ENCODE assay signal across 19 cellular contexts in genomic region chr16:10240854-10241613, GRCh38. TPM values are rescaled to one million over a fixed set of nuclear protein-coding genes. Genes with fewer than 3 reads are reported as not detected.
A peak's percentile ranks its signal among the peaks of the same experiment; 100 is the strongest.
DNase-seq lines count a peak whose midpoint lies in the region; ATAC-seq and TF ChIP-seq lines count a peak whose summit lies in the region.
"Had no signal": no experiment of that assay in that cellular context is flagged by ENCODE, and none has a peak within 500 bp of the region (broad histone marks: within the 10 kb centered on the region; RNA-seq: fewer than 3 reads in every experiment).

No MANE protein-coding gene starts in this region.

- CTCF ChIA-PET in HCT116 (lab: Charles Lee): no interaction called here

- H3K79me2 ChIP-seq in HCT116 (ENCODE audit: insufficient read depth, low read length) (no peaks in the 10 kb centered on the region), smooth muscle cell (ENCODE audit: low read depth) (no peaks in the 10 kb centered on the region)

- no peak for TF ChIP-seq POLR2A in HCT116 (IDR thresholded peaks at IDR 0.05; ENCODE audit: borderline replicate concordance, extremely low read depth, insufficient read depth, insufficient read length)

- H3K9me3 Mint-ChIP-seq in activated T-helper 1 cell treated with anti-CD3 and anti-CD28 coated beads, Interleukin-12 subunit alpha, Interleukin-12 subunit beta, Interleukin-2, Interleukin-4 antibody, amounts not matched to agents 30 ng/mL and 10 ng/mL and 1 ng/mL, durations not matched to agents 14 hours and 24 hours and 36 hours: no peaks in the 10 kb centered on the region

- H3K4me1 ChIP-seq in HCT116 (ENCODE audit: control insufficient read depth in 1 of 2, insufficient read depth in 2 of 2, low read length in 2 of 2) (no peaks in the 10 kb centered on the region), smooth muscle cell (ENCODE audit: low read depth) (no peaks in the 10 kb centered on the region)
- H3K4me1 ChIP-seq: Peyer's patch had no signal

- POLR2A ChIA-PET in HCT116 (lab: Charles Lee): no interaction called here

- H3K4me3 Mint-ChIP-seq in activated T-helper 1 cell treated with anti-CD3 and anti-CD28 coated beads, Interleukin-12 subunit alpha, Interleukin-12 subunit beta, Interleukin-2, Interleukin-4 antibody, amounts not matched to agents 30 ng/mL and 10 ng/mL and 1 ng/mL, durations not matched to agents 14 hours and 24 hours and 36 hours: no peak overlapping the region
- H3K4me3 Mint-ChIP-seq: CD14-positive monocyte had no signal

- H3K4me3 ChIP-seq in HCT116 (replicated peaks in 1 of 2; ENCODE audit: low read depth in 1 of 2, low read length in 2 of 2) (no peak overlapping the region), smooth muscle cell (no peak overlapping the region)
- H3K4me3 ChIP-seq: Peyer's patch had no signal

- H3F3A ChIP-seq in smooth muscle cell (ENCODE audit: low read depth): no peaks in the 10 kb centered on the region

- H4K20me1 ChIP-seq in HCT116 (ENCODE audit: insufficient read depth) (no peaks in the 10 kb centered on the region), smooth muscle cell (ENCODE audit: low read depth) (no peaks in the 10 kb centered on the region)

- H3K27me3 Mint-ChIP-seq in activated T-helper 1 cell treated with anti-CD3 and anti-CD28 coated beads, Interleukin-12 subunit alpha, Interleukin-12 subunit beta, Interleukin-2, Interleukin-4 antibody, amounts not matched to agents 30 ng/mL and 10 ng/mL and 1 ng/mL, durations not matched to agents 14 hours and 24 hours and 36 hours (ENCODE audit: insufficient read depth): no peaks in the 10 kb centered on the region

- no peaks in the 10 kb centered on the region for H3K4me1 Mint-ChIP-seq in activated T-helper 1 cell treated with anti-CD3 and anti-CD28 coated beads, Interleukin-12 subunit alpha, Interleukin-12 subunit beta, Interleukin-2, Interleukin-4 antibody, amounts not matched to agents 30 ng/mL and 10 ng/mL and 1 ng/mL, durations not matched to agents 14 hours and 24 hours and 36 hours (ENCODE audit: low read depth)

- RAD21 ChIA-PET in HCT116 (lab: Charles Lee; ENCODE audit: low non-redundant PET in 1 of 2, low total read pairs in 2 of 2, uncharacterized antibody in 2 of 2, unreplicated experiment in 2 of 2): interaction anchor here in 1 of 2 experiments (0.5 to 0.7 kb wide), 2 partner anchors 269 to 630 kb away, joined by 3 read pairs; no protein-coding TSS in a partner anchor

- H3K27ac Mint-ChIP-seq in activated T-helper 1 cell treated with anti-CD3 and anti-CD28 coated beads, Interleukin-12 subunit alpha, Interleukin-12 subunit beta, Interleukin-2, Interleukin-4 antibody, amounts not matched to agents 30 ng/mL and 10 ng/mL and 1 ng/mL, durations not matched to agents 14 hours and 24 hours and 36 hours: no peak overlapping the region
- H3K27ac Mint-ChIP-seq: CD14-positive monocyte had no signal

- H3K9me2 ChIP-seq in HCT116 (ENCODE audit: insufficient read depth): no peaks in the 10 kb centered on the region

- H3K9ac ChIP-seq in HCT116 (ENCODE audit: low read length) (no peak overlapping the region), smooth muscle cell (ENCODE audit: low read depth) (no peak overlapping the region)

- intact Hi-C loops in HCT116 (cut with micrococcal nuclease): no loop called here
- intact Hi-C loops in left ventricle myocardium superior (cut with micrococcal nuclease): no loop called here
- intact Hi-C loops in activated T-helper 1 cell treated with anti-CD3 and anti-CD28 coated beads, Interleukin-12 subunit alpha, Interleukin-12 subunit beta, Interleukin-2, Interleukin-4 antibody, amounts not matched to agents 30 ng/mL and 10 ng/mL and 1 ng/mL, durations not matched to agents 14 hours and 24 hours and 36 hours (cut with micrococcal nuclease): no loop called here

- H3K36me3 ChIP-seq in HCT116 (ENCODE audit: control insufficient read depth in 1 of 2, insufficient read depth in 2 of 2, low read length in 2 of 2) (no peaks in the 10 kb centered on the region), smooth muscle cell (ENCODE audit: low read depth) (no peaks in the 10 kb centered on the region)
- H3K36me3 ChIP-seq: Peyer's patch had no signal

- no peak overlapping the region for H3K27ac ChIP-seq in HCT116 (ENCODE audit: low read depth, low read length)
- H3K27ac ChIP-seq in smooth muscle cell (ENCODE audit: low read depth): no peak overlapping the region
- H3K27ac ChIP-seq: Peyer's patch had no signal

- TF ChIP-seq RAD21 in HCT116 (IDR thresholded peaks at IDR 0.05; ENCODE audit: low read depth): no peak

- TF ChIP-seq CTCF in HCT116 (IDR thresholded peaks at IDR 0.05 in 2 of 3, conservative IDR thresholded peaks at IDR 0.05 in 1 of 3; ENCODE audit: borderline replicate concordance in 1 of 3, insufficient read depth in 1 of 3, low read depth in 2 of 3, low read length in 2 of 3) (no peak), smooth muscle cell (IDR thresholded peaks at IDR 0.05; ENCODE audit: borderline replicate concordance, insufficient read depth, poor library complexity, severe bottlenecking) (no peak)

- no peaks in the 10 kb centered on the region for H3K36me3 Mint-ChIP-seq in activated T-helper 1 cell treated with anti-CD3 and anti-CD28 coated beads, Interleukin-12 subunit alpha, Interleukin-12 subunit beta, Interleukin-2, Interleukin-4 antibody, amounts not matched to agents 30 ng/mL and 10 ng/mL and 1 ng/mL, durations not matched to agents 14 hours and 24 hours and 36 hours (ENCODE audit: low read depth)
- H3K36me3 Mint-ChIP-seq: CD14-positive monocyte had no signal

- no TSS peak for BruUV-seq in HCT116 (replicated peaks; lab: Mats Ljungman, UMichigan)

- DNase-seq in Daoy (ENCODE audit: low read depth) (peak; percentile 51), HCT116 (ENCODE audit: low read depth, low spot score) (no peak), RPMI7951 (ENCODE audit: low read depth) (peak; percentile 3), islet precursor cell (peak; percentile 68), left ventricle myocardium superior (no peak), smooth muscle cell (lab: John Stamatoyannopoulos, UW; ENCODE audit: unreplicated experiment) (no peak), NCI-H1417 (lab: John Stamatoyannopoulos, UW) (no peak)
- DNase-seq in activated T-helper 1 cell treated with anti-CD3 and anti-CD28 coated beads, Interleukin-12 subunit alpha, Interleukin-12 subunit beta, Interleukin-2, Interleukin-4 antibody, amounts not matched to agents 30 ng/mL and 10 ng/mL and 1 ng/mL, durations not matched to agents 14 hours and 24 hours and 36 hours (ENCODE audit: low spot score): no peak
- DNase-seq: COR-L47, HCEC 1CT, KBM-7, NCI-H1436 treated with DMSO at 0.1 percent for 48 hours, NCI-H2081, NCI-H510A treated with DMSO at 0.1 percent for 48 hours, NCI-H82, Peyer's patch, SHP77 treated with DMSO at 0.1 percent for 48 hours had no signal

- no peak overlapping the region for H2AFZ ChIP-seq in HCT116 (ENCODE audit: low read depth, low read length, poor library complexity, severe bottlenecking)
- H2AFZ ChIP-seq in smooth muscle cell (ENCODE audit: low read depth): no peak overlapping the region

- WGBS in smooth muscle cell (ENCODE audit: low lambda C conversion rate): 71% methylated on average over 7 of the region's 7 CpGs

- H3K4me2 ChIP-seq in HCT116 (ENCODE audit: low read length) (no peak overlapping the region), smooth muscle cell (no peak overlapping the region)

- H3K9me3 ChIP-seq in HCT116 (ENCODE audit: control insufficient read depth in 1 of 2, insufficient read depth in 1 of 2, low read depth in 1 of 2, low read length in 2 of 2) (no peaks in the 10 kb centered on the region), smooth muscle cell (replicated peaks; ENCODE audit: low read depth) (no peaks in the 10 kb centered on the region)
- H3K9me3 ChIP-seq: Peyer's patch had no signal

- H3K27me3 ChIP-seq in HCT116 (ENCODE audit: insufficient read depth, low read length) (0 out of 2 replicates have a peak, but pooled peaks cover under 1% of the 10 kb centered on the region), smooth muscle cell (ENCODE audit: low read depth) (no peaks in the 10 kb centered on the region)
- H3K27me3 ChIP-seq: Peyer's patch had no signal

- ATAC-seq in HCT116 (no peak), left ventricle myocardium superior (no peak)
- ATAC-seq: SK-N-SH treated with all-trans-retinoic acid at 6 μM for 48 hours had no signal

TF ChIP-seq in HCT116, 20 proteins besides CTCF, POLR2A, EP300 and RAD21:
- no peak for TF ChIP-seq JUND (IDR thresholded peaks at IDR 0.05)
- peak; percentile 25; the same call in 1 of the 2 replicates for TF ChIP-seq MAX (IDR thresholded peaks at IDR 0.05)

RNA-seq across cellular contexts. Expression of gene GRIN2A, which starts 58.8 kb away (rescaled TPM):
- total RNA-seq in Daoy (2014; rRNA removed; shearing (Covaris generic)): 2.7 and 4.8 TPM in 2 replicates
- total RNA-seq in HCT116 (2021; ENCODE audit: unreplicated experiment) (0.02 TPM), left ventricle myocardium superior (3.6 TPM), smooth muscle cell (0.13 and 0.36 TPM in 2 replicates)
- not detected in 2 replicates for polyA plus RNA-seq in HCT116 (2012)
- total RNA-seq in RPMI7951 (2014; rRNA removed; shearing (Covaris generic)): 0.59 and 1.2 TPM in 2 replicates
- polyA plus RNA-seq in smooth muscle cell: 0.02 and 0.04 TPM in 2 replicates
- total RNA-seq in activated T-helper 1 cell treated with anti-CD3 and anti-CD28 coated beads, Interleukin-12 subunit alpha, Interleukin-12 subunit beta, Interleukin-2, Interleukin-4 antibody, amounts not matched to agents 30 ng/mL and 10 ng/mL and 1 ng/mL, durations not matched to agents 14 hours and 24 hours and 36 hours: not detected in 2 replicates
- polyA plus RNA-seq: CD14-positive monocyte had no signal

Comparison
In these comparisons a context has a peak if more than half of its experiments do, and no peak if none do; other contexts are left out.
1. DNase-seq: peak in Daoy (single experiment), RPMI7951 (single experiment) and islet precursor cell (single experiment); none in HCT116 (single experiment), left ventricle myocardium superior (single experiment), smooth muscle cell (single experiment), activated T-helper 1 cell treated with anti-CD3 and anti-CD28 coated beads, Interleukin-12 subunit alpha, Interleukin-12 subunit beta, Interleukin-2, Interleukin-4 antibody, amounts not matched to agents 30 ng/mL and 10 ng/mL and 1 ng/mL, durations not matched to agents 14 hours and 24 hours and 36 hours (single experiment) and NCI-H1417 (0 of 3).